19 cellular contexts compared by ENCODE assay signal in the genomic region with DNA sequence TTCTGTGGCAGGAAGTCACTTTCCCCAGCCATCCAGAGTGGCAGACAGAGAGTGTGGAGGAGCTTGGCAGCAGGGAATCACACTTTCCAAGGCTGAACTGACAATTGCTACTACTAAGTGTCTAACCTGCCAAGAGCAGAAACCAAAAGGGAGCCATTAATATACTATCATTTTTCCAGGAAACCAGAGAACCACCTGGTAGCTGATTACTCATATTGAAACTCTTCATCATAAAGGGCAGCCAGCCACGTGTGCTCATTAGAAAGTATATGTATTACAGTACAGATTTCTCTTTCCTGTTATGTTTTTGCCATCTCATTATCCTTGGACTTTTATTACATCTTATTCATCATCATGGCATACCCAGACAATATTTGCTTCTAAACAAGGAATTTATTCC.
DNase-seq lines count a peak whose midpoint lies in the region; ATAC-seq and TF ChIP-seq lines count a peak whose summit lies in the region.
"Had no signal": no experiment of that assay in that cellular context is flagged by ENCODE, and none has a peak within 500 bp of the region (broad histone marks: within the 10 kb centered on the region; RNA-seq: fewer than 3 reads in every experiment).

No MANE protein-coding gene starts in this region.

- H3K4me1 ChIP-seq in right atrium auricular region, result no peaks in the 10 kb centered on the region
- no peaks in the 10 kb centered on the region for H3K4me1 ChIP-seq in heart left ventricle
- H3K4me1 ChIP-seq: pancreas, vagina had no signal

- H3K36me3 ChIP-seq in right atrium auricular region, result no peaks in the 10 kb centered on the region
- no peaks in the 10 kb centered on the region for H3K36me3 ChIP-seq in heart left ventricle
- H3K36me3 ChIP-seq: pancreas, vagina had no signal

- DNase-seq in cardiac septum (ENCODE audit: low spot score) (no peak), NCI-H510A treated with DMSO at 0.1 percent for 48 hours (lab: John Stamatoyannopoulos, UW) (no peak), right atrium auricular region (ENCODE audit: low spot score) (no peak), heart left ventricle (no peak)
- DNase-seq: activated CD4-positive, alpha-beta T cell treated with anti-CD3 and anti-CD28 coated beads for 48 hours; activated gamma-delta T cell treated with Interleukin-2 at 50 U/mL for 16 hours; caudate nucleus; DND-41; erythroblast; mesenchymal stem cell; pancreas; PC-9; stimulated activated CD4-positive, alpha-beta T cell treated with anti-CD3 and anti-CD28 coated beads, Interleukin-15, amount 100 ng/mL, for 24 hours; T-cell had no signal

- TF ChIP-seq CTCF in right atrium auricular region (IDR thresholded peaks at IDR 0.05) (no peak), heart left ventricle (IDR thresholded peaks at IDR 0.05) (no peak)

- H3K27me3 ChIP-seq in right atrium auricular region (no peaks in the 10 kb centered on the region), heart left ventricle (no peaks in the 10 kb centered on the region)
- H3K27me3 ChIP-seq: pancreas, vagina had no signal

- intact Hi-C loops in cardiac septum (cut with DNase I) (no loop called here), heart left ventricle (cut with DNase I) (no loop called here)

- peak; percentile 91 for ATAC-seq in GM18505 (IDR thresholded peaks at IDR 0.05; ENCODE audit: unreplicated experiment)
- peak; percentile 85 for ATAC-seq in GM19452 (IDR thresholded peaks at IDR 0.05; ENCODE audit: unreplicated experiment)
- ATAC-seq in HG02884 (IDR thresholded peaks at IDR 0.05; ENCODE audit: unreplicated experiment), result peak; percentile 72
- ATAC-seq in HG03520 (IDR thresholded peaks at IDR 0.05; ENCODE audit: unreplicated experiment), result peak; percentile 73
- ATAC-seq in heart left ventricle, result no peak
- ATAC-seq: pancreas, T-cell had no signal

- H3K9me3 ChIP-seq in right atrium auricular region (no peaks in the 10 kb centered on the region), heart left ventricle (peaks cover 0 to 6% (median 0%) of the 10 kb centered on the region in 12 donors)
- H3K9me3 ChIP-seq: pancreas, vagina had no signal

- H3K4me3 ChIP-seq in right atrium auricular region, result no peak overlapping the region
- no peak overlapping the region for H3K4me3 ChIP-seq in heart left ventricle
- H3K4me3 ChIP-seq: pancreas, PC-9, vagina had no signal

- TF ChIP-seq POLR2A in GM18505 (IDR thresholded peaks at IDR 0.05; ENCODE audit: borderline replicate concordance, extremely low read depth, insufficient read depth, insufficient read length) (no peak), heart left ventricle (IDR thresholded peaks at IDR 0.05) (no peak)

- WGBS in heart left ventricle, 4 donors, result 58 to 74% (median 70%) methylated on average over 1 of the region's 1 CpG

- H3K27ac ChIP-seq in right atrium auricular region (no peak overlapping the region), heart left ventricle (no peak overlapping the region)
- H3K27ac ChIP-seq: pancreas, PC-9, vagina had no signal

Comparison
In these comparisons a context has a peak if more than half of its experiments do, and no peak if none do; other contexts are left out.
1. ATAC-seq: peak in GM18505 (single experiment), GM19452 (single experiment), HG02884 (single experiment) and HG03520 (single experiment); none in heart left ventricle (0 of 4).